10 cellular contexts compared by ENCODE assay signal in the genomic region with DNA sequence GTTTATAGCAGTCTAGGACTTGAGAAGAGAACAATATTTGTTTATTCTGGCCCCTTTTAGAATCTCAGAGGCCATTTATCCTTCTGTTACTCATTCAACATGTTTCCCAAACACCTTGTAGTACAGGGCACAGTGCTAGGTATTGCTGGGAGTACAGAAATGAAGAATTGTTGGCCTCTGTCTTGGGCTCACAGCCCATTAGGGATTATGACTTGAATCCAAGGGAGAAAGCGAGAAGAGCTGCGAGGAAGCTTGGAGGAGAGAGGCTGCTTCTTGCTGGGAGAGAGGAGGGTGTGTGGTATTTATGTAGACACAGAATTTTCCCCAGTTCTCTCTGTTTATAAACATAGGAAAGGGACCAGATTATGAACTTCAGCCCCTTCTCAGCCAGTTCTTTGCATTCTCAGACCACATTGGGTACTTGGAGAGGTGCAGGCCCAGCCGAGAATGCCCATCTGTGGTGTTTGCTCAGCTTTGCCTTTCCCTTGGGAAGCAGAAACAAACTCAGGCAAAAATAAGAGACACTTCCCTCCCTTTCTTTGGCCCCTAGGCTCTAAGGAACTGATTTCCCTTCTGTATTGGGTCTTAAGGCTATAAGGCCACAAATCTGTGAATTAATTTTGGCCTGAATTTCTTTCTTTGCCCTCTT. TPM values are rescaled to one million over a fixed set of nuclear protein-coding genes. Genes with fewer than 3 reads are reported as not detected.
DNase-seq lines count a peak whose midpoint lies in the region; ATAC-seq and TF ChIP-seq lines count a peak whose summit lies in the region.
"Had no signal": no experiment of that assay in that cellular context is flagged by ENCODE, and none has a peak within 500 bp of the region (broad histone marks: within the 10 kb centered on the region; RNA-seq: fewer than 3 reads in every experiment).

No MANE protein-coding gene starts in this region.

- H3K4me1 ChIP-seq in vagina, result peaks cover 96% of the 10 kb centered on the region

- ATAC-seq in Right ventricle myocardium superior (ENCODE audit: poor library complexity) (peak; percentile 3), Right ventricle myocardium inferior (no peak), HG02571 (IDR thresholded peaks at IDR 0.05; ENCODE audit: unreplicated experiment) (no peak)

- no peaks in the 10 kb centered on the region for H3K27me3 Mint-ChIP-seq in osteocyte (ENCODE audit: unreplicated experiment)

- H3K4me3 ChIP-seq in dorsolateral prefrontal cortex (no peak overlapping the region), vagina (no peak overlapping the region)

- intact Hi-C loops in Right ventricle myocardium superior (cut with DNase I) (no loop called here), Right ventricle myocardium inferior (cut with DNase I) (no loop called here), dorsolateral prefrontal cortex (cut with DNase I) (no loop called here), vagina (cut with DNase I) (no loop called here)

- no peaks in the 10 kb centered on the region for H3K36me3 ChIP-seq in vagina

- H3K27ac Mint-ChIP-seq in osteocyte (ENCODE audit: unreplicated experiment), result peak overlapping the region; percentile 66

- TF ChIP-seq CTCF in dorsolateral prefrontal cortex (IDR thresholded peaks at IDR 0.05 in 54 of 56, conservative IDR thresholded peaks at IDR 0.05 in 2 of 56; ENCODE audit: low read depth in 1 of 56, partially characterized antibody in 56 of 56) (no peak), osteocyte (IDR thresholded peaks at IDR 0.05) (no peak), vagina (IDR thresholded peaks at IDR 0.05) (no peak)

- no peak overlapping the region for H3K4me3 Mint-ChIP-seq in osteocyte (ENCODE audit: unreplicated experiment)
- H3K4me3 Mint-ChIP-seq: T-helper 2 cell treated with Interferon-gamma antibody and Interleukin-4, amounts not matched to agents 5 μg/mL and 100 μg/mL, for 36 hours had no signal

- DNase-seq in Right ventricle myocardium superior (no peak), Right ventricle myocardium inferior (ENCODE audit: missing footprints) (no peak), dorsolateral prefrontal cortex (no peak), osteocyte (ENCODE audit: extremely low spot score, unreplicated experiment) (no peak), vagina (ENCODE audit: extremely low spot score in 2 of 2) (no peak), NCI-H1092 (lab: John Stamatoyannopoulos, UW) (no peak), GF-D8 (lab: John Stamatoyannopoulos, UW) (no peak)
- DNase-seq: ACHN had no signal

- no peaks in the 10 kb centered on the region for H3K36me3 Mint-ChIP-seq in osteocyte (ENCODE audit: unreplicated experiment)

- no peaks in the 10 kb centered on the region for H3K9me3 ChIP-seq in vagina

- no peaks in the 10 kb centered on the region for H3K27me3 ChIP-seq in dorsolateral prefrontal cortex
- no peaks in the 10 kb centered on the region for H3K27me3 ChIP-seq in vagina

- peaks cover 62% of the 10 kb centered on the region for H3K4me1 Mint-ChIP-seq in osteocyte (ENCODE audit: unreplicated experiment)

- H3K27ac ChIP-seq in dorsolateral prefrontal cortex (peak overlapping the region in 44 of 59 donors; percentile 6 to 73 (median 46)), vagina (peak overlapping the region; percentile 61)

- H3K9me3 Mint-ChIP-seq in osteocyte (ENCODE audit: unreplicated experiment), result no peaks in the 10 kb centered on the region
- H3K9me3 Mint-ChIP-seq: T-helper 2 cell treated with Interferon-gamma antibody and Interleukin-4, amounts not matched to agents 5 μg/mL and 100 μg/mL, for 36 hours had no signal

- no peak for TF ChIP-seq POLR2A in vagina (IDR thresholded peaks at IDR 0.05)

RNA-seq across cellular contexts. Expression of a gene that starts 17.9 kb away (rescaled TPM):
- total RNA-seq in Right ventricle myocardium superior (101 TPM), Right ventricle myocardium inferior (108 TPM), dorsolateral prefrontal cortex (100 to 1,000 TPM in 86 of 120 experiments, 10 to 100 TPM in 34; 68.7 to 154 (median 115) TPM), osteocyte (87.5 and 92.5 TPM in 2 replicates), vagina (95.5 TPM)
